ENCODE assay signal across 1 cellular context in the genomic region with DNA sequence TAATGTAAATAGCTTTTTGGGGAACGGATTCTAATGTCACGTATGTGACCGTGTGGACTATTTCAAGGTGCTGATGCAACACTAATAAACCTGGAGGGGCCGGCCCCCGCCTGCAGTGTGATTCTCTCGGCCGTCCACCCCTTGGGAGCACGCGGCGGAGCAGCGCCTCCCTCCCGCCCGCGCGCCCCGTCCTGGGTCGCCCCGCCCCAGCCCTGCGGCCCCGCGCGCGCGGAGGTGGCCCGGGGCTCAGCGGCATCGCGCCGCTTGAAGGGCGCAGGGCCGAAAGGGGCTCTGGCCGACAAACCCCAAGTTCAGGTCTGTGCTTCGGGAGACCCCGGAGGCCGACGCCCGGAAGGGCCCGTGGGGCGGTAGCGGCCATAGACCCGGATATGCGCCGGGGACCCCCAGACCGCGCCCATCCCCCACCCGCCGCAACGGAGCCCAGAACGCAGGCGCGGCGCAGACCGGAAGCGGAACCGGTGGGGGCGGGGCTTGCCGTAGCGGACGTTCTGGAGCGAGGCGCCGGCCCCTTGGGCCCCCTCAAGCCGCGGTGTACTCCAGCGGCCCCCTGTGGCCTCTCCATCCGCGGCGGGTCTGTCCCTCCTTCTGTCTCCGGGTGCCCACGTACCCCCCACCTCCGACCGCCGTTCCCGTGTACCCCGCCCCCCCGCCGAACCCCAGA.
TF ChIP-seq lines count a peak whose summit lies in the region.

A gene with protein sequence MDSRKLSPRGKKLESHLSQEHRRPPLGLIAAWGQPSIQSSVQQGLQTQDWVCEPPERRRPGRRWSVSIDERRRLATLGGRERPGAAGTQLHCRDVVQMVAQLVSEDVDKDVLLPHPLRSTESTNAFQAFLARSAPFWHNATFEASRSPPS (plus strand): TSS at position 495 of the 682 bp plus-strand sequence. CDS start 803 bp downstream, outside the sequence.

TF ChIP-seq in WTC11, 78 proteins besides CTCF, POLR2A, EP300 and RAD21 (continued from another document):
- TF ChIP-seq, protein P1, sequence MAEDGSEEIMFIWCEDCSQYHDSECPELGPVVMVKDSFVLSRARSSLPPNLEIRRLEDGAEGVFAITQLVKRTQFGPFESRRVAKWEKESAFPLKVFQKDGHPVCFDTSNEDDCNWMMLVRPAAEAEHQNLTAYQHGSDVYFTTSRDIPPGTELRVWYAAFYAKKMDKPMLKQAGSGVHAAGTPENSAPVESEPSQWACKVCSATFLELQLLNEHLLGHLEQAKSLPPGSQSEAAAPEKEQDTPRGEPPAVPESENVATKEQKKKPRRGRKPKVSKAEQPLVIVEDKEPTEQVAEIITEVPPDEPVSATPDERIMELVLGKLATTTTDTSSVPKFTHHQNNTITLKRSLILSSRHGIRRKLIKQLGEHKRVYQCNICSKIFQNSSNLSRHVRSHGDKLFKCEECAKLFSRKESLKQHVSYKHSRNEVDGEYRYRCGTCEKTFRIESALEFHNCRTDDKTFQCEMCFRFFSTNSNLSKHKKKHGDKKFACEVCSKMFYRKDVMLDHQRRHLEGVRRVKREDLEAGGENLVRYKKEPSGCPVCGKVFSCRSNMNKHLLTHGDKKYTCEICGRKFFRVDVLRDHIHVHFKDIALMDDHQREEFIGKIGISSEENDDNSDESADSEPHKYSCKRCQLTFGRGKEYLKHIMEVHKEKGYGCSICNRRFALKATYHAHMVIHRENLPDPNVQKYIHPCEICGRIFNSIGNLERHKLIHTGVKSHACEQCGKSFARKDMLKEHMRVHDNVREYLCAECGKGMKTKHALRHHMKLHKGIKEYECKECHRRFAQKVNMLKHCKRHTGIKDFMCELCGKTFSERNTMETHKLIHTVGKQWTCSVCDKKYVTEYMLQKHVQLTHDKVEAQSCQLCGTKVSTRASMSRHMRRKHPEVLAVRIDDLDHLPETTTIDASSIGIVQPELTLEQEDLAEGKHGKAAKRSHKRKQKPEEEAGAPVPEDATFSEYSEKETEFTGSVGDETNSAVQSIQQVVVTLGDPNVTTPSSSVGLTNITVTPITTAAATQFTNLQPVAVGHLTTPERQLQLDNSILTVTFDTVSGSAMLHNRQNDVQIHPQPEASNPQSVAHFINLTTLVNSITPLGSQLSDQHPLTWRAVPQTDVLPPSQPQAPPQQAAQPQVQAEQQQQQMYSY (CRISPR knock-in tag; IDR thresholded peaks at IDR 0.05), result peak; percentile 19; the same call in 1 of the 2 replicates
- TF ChIP-seq, protein P2, sequence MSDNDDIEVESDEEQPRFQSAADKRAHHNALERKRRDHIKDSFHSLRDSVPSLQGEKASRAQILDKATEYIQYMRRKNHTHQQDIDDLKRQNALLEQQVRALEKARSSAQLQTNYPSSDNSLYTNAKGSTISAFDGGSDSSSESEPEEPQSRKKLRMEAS (CRISPR knock-in tag; IDR thresholded peaks at IDR 0.05), result peak; percentile 79
- no peak for TF ChIP-seq ZNF121 (CRISPR knock-in tag; IDR thresholded peaks at IDR 0.05)
- TF ChIP-seq IRF2 (CRISPR knock-in tag; IDR thresholded peaks at IDR 0.05; ENCODE audit: borderline replicate concordance, low read depth), result no peak; the same call in 1 of the 2 replicates
- TF ChIP-seq, protein P3, sequence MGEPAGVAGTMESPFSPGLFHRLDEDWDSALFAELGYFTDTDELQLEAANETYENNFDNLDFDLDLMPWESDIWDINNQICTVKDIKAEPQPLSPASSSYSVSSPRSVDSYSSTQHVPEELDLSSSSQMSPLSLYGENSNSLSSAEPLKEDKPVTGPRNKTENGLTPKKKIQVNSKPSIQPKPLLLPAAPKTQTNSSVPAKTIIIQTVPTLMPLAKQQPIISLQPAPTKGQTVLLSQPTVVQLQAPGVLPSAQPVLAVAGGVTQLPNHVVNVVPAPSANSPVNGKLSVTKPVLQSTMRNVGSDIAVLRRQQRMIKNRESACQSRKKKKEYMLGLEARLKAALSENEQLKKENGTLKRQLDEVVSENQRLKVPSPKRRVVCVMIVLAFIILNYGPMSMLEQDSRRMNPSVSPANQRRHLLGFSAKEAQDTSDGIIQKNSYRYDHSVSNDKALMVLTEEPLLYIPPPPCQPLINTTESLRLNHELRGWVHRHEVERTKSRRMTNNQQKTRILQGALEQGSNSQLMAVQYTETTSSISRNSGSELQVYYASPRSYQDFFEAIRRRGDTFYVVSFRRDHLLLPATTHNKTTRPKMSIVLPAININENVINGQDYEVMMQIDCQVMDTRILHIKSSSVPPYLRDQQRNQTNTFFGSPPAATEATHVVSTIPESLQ (CRISPR knock-in tag; IDR thresholded peaks at IDR 0.05), result no peak
